17 cellular contexts compared by ENCODE assay signal in the genomic region with DNA sequence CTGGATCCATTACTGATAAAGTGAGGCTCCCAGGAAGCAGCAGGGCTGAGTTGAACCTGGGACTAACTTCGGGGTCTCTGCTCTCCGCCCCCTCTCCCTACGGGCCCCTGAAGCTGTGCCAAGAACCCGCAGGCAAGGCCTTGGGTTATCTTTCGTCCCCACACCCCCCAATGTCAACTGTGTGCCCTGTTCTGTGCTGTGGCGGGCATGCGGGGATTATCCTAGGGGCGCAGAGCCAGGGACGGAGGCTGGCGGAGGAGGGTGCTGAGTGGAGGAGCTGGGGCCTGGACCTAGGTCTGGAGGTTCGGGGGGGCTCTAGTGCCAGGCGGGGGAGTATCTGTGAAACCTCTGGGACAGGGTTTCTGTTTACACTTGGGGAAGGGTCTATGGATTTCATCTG. TPM values are rescaled to one million over a fixed set of nuclear protein-coding genes. Genes with fewer than 3 reads are reported as not detected.
A peak's percentile ranks its signal among the peaks of the same experiment; 100 is the strongest.
DNase-seq lines count a peak whose midpoint lies in the region; ATAC-seq lines count a peak whose summit lies in the region.
"Had no signal": no experiment of that assay in that cellular context is flagged by ENCODE, and none has a peak within 500 bp of the region (broad histone marks: within the 10 kb centered on the region; RNA-seq: fewer than 3 reads in every experiment).

No MANE protein-coding gene starts in this region.

- H3K18ac ChIP-seq in neuronal stem cell (ENCODE audit: low read length) = no peak overlapping the region

- no peak for DNase-seq in neuronal stem cell (ENCODE audit: low spot score)
- no peak for DNase-seq in cerebellar cortex (ENCODE audit: low spot score)
- no peak for DNase-seq in caudate nucleus (lab: John Stamatoyannopoulos, UW)
- DNase-seq: activated CD4-positive, alpha-beta memory T cell treated with anti-CD3 and anti-CD28 coated beads for 36 hours; gastrocnemius medialis; midbrain; NCI-H1436 treated with DMSO at 0.1 percent for 48 hours; NCI-H524; PC-3; small intestine; stimulated activated naive B cell treated with anti-CD40 and anti-IgM and Interleukin-4, amounts not matched to agents 10 μg/mL and 1 μg/mL and 100 μg/mL, for 72 hours had no signal

- no peak overlapping the region for H2BK5ac ChIP-seq in neuronal stem cell (ENCODE audit: low read length)

- H3K14ac ChIP-seq in neuronal stem cell (ENCODE audit: low read length) = no peak overlapping the region

- WGBS in neuronal stem cell (ENCODE audit: extremely low coverage in 2 of 2, insufficient read length in 2 of 2, insufficient replicate concordance in 1 of 2), 2 donors = no CpG with 5 or more reads among the region's 12 CpGs

- H3K79me1 ChIP-seq in neuronal stem cell (ENCODE audit: low read depth, low read length) = peaks cover 10% of the 10 kb centered on the region

- H3K27me3 ChIP-seq in BLaER1 treated with 17β-estradiol and CSF1 and Interleukin-3, amounts not matched to agents 10 nM and 100 nM = peaks cover 12 to 28% (median 21%) of the 10 kb centered on the region in 11 experiments; a peak in 21 of 22 replicates
- H3K27me3 ChIP-seq in HUES48 (ENCODE audit: control insufficient read depth, insufficient read depth, low read length) = no peaks in the 10 kb centered on the region
- H3K27me3 ChIP-seq in neuronal stem cell (ENCODE audit: control insufficient read depth in 3 of 3, insufficient read depth in 3 of 3, low read depth in 1 of 3, low read length in 3 of 3) = no peaks in the 10 kb centered on the region
- H3K27me3 ChIP-seq: gastrocnemius medialis had no signal

- H4K8ac ChIP-seq in neuronal stem cell (ENCODE audit: low read depth, low read length) = no peak overlapping the region

- H2BK15ac ChIP-seq in neuronal stem cell (ENCODE audit: low read length) = no peak overlapping the region

- H2AFZ ChIP-seq in neuronal stem cell (ENCODE audit: low read length) = no peak overlapping the region

- intact Hi-C loops in dendritic cell treated with granulocyte-macrophage colony-stimulating factor and Interleukin-4, amounts not matched to agents 40 ng/mL and 50 ng/mL, for 4 days (cut with micrococcal nuclease) = loop anchor here (2.0 kb wide), 1 partner anchor 25 kb away; no protein-coding TSS in a partner anchor

- H3K4me1 Mint-ChIP-seq in dendritic cell treated with granulocyte-macrophage colony-stimulating factor and Interleukin-4, amounts not matched to agents 40 ng/mL and 50 ng/mL, for 4 days (ENCODE audit: low read depth) = peaks cover 51% of the 10 kb centered on the region
- H3K4me1 Mint-ChIP-seq: activated T-helper 17 cell treated with anti-CD3 and anti-CD28 coated beads, Interleukin-2, amount 50 U/mL, for 72 hours had no signal

- H2BK12ac ChIP-seq in neuronal stem cell (ENCODE audit: low read length) = no peak overlapping the region

- peak overlapping the region; percentile 78 to 99 (median 92) for H3K4me2 ChIP-seq in BLaER1 treated with 17β-estradiol and CSF1 and Interleukin-3, amounts not matched to agents 10 nM and 100 nM
- no peak overlapping the region for H3K4me2 ChIP-seq in neuronal stem cell (ENCODE audit: insufficient read depth, low read length, poor library complexity, severe bottlenecking)

- H3K9me3 Mint-ChIP-seq in dendritic cell treated with granulocyte-macrophage colony-stimulating factor and Interleukin-4, amounts not matched to agents 40 ng/mL and 50 ng/mL, for 4 days = no peaks in the 10 kb centered on the region
- H3K9me3 Mint-ChIP-seq: activated CD4-positive, alpha-beta memory T cell treated with anti-CD3 and anti-CD28 coated beads for 36 hours; activated T-helper 17 cell treated with anti-CD3 and anti-CD28 coated beads, Interleukin-2, amount 50 U/mL, for 72 hours; stimulated activated naive B cell treated with anti-CD40 and anti-IgM and Interleukin-4, amounts not matched to agents 10 μg/mL and 1 μg/mL and 100 μg/mL, for 72 hours had no signal

- peak overlapping the region; percentile 86 for H3K27ac Mint-ChIP-seq in dendritic cell treated with granulocyte-macrophage colony-stimulating factor and Interleukin-4, amounts not matched to agents 40 ng/mL and 50 ng/mL, for 4 days
- H3K27ac Mint-ChIP-seq: activated CD4-positive, alpha-beta memory T cell treated with anti-CD3 and anti-CD28 coated beads for 36 hours; activated T-helper 17 cell treated with anti-CD3 and anti-CD28 coated beads, Interleukin-2, amount 50 U/mL, for 72 hours; stimulated activated naive B cell treated with anti-CD40 and anti-IgM and Interleukin-4, amounts not matched to agents 10 μg/mL and 1 μg/mL and 100 μg/mL, for 72 hours had no signal

- H3K9ac ChIP-seq in BLaER1 treated with 17β-estradiol and CSF1 and Interleukin-3, amounts not matched to agents 10 nM and 100 nM = peak overlapping the region; percentile 40 to 72 (median 68); a peak in 16 of 22 replicates
- H3K9ac ChIP-seq in HUES48 (ENCODE audit: low read depth, low read length) (no peak overlapping the region), neuronal stem cell (ENCODE audit: low read depth, low read length, poor library complexity) (no peak overlapping the region)

- H3K36me3 ChIP-seq in BLaER1 treated with 17β-estradiol and CSF1 and Interleukin-3, amounts not matched to agents 10 nM and 100 nM = peaks cover 0 to 46% (median 22%) of the 10 kb centered on the region in 11 experiments; a peak in 17 of 22 replicates
- H3K36me3 ChIP-seq in HUES48 (ENCODE audit: control insufficient read depth, insufficient read depth, low read length) (0 out of 2 replicates have a peak, but pooled peaks cover 5% of the 10 kb centered on the region), neuronal stem cell (replicated peaks in 1 of 2; ENCODE audit: control insufficient read depth in 2 of 2, insufficient read depth in 2 of 2, low read length in 2 of 2) (peaks cover 20 to 23% of the 10 kb centered on the region in 2 donors)
- H3K36me3 ChIP-seq: gastrocnemius medialis had no signal

- H2AK5ac ChIP-seq in neuronal stem cell (ENCODE audit: low read depth, low read length) = peak overlapping the region; percentile 8

- H3K4ac ChIP-seq in neuronal stem cell (ENCODE audit: low read length) = no peak overlapping the region

- no peak overlapping the region for H2BK120ac ChIP-seq in neuronal stem cell (ENCODE audit: low read depth, low read length)

- peak overlapping the region in 1 of 11 experiments; percentile 57; a peak in 1 of 22 replicates for H3K27ac ChIP-seq in BLaER1 treated with 17β-estradiol and CSF1 and Interleukin-3, amounts not matched to agents 10 nM and 100 nM
- no peak overlapping the region for H3K27ac ChIP-seq in HUES48 (ENCODE audit: low read depth, low read length)
- no peak overlapping the region for H3K27ac ChIP-seq in neuronal stem cell (replicated peaks; ENCODE audit: low read length)
- no peak overlapping the region for H3K27ac ChIP-seq in caudate nucleus (ENCODE audit: low read depth, low read length)

- peaks cover 0 to 8% (median 0%) of the 10 kb centered on the region in 11 experiments; a peak in 1 of 22 replicates for H4K20me1 ChIP-seq in BLaER1 treated with 17β-estradiol and CSF1 and Interleukin-3, amounts not matched to agents 10 nM and 100 nM

- H3K27me3 Mint-ChIP-seq in dendritic cell treated with granulocyte-macrophage colony-stimulating factor and Interleukin-4, amounts not matched to agents 40 ng/mL and 50 ng/mL, for 4 days = no peaks in the 10 kb centered on the region
- H3K27me3 Mint-ChIP-seq: activated CD4-positive, alpha-beta memory T cell treated with anti-CD3 and anti-CD28 coated beads for 36 hours; activated T-helper 17 cell treated with anti-CD3 and anti-CD28 coated beads, Interleukin-2, amount 50 U/mL, for 72 hours; stimulated activated naive B cell treated with anti-CD40 and anti-IgM and Interleukin-4, amounts not matched to agents 10 μg/mL and 1 μg/mL and 100 μg/mL, for 72 hours had no signal

- no peak overlapping the region for H3K23ac ChIP-seq in neuronal stem cell (ENCODE audit: low read depth, low read length, poor library complexity)

- no peak for ATAC-seq in HG03159 (IDR thresholded peaks at IDR 0.05; ENCODE audit: unreplicated experiment)
- no peak for ATAC-seq in GM21360 (IDR thresholded peaks at IDR 0.05; ENCODE audit: unreplicated experiment)
- ATAC-seq: activated T-helper 17 cell treated with anti-CD3 and anti-CD28 coated beads, Interleukin-2, amount 50 U/mL, for 72 hours; gastrocnemius medialis; PC-3 had no signal

- H3K9me3 ChIP-seq in BLaER1 treated with 17β-estradiol and CSF1 and Interleukin-3, amounts not matched to agents 10 nM and 100 nM (replicated peaks in 1 of 11) = no peaks in the 10 kb centered on the region
- no peaks in the 10 kb centered on the region for H3K9me3 ChIP-seq in HUES48 (ENCODE audit: control insufficient read depth, insufficient read depth, low read length)
- H3K9me3 ChIP-seq in neuronal stem cell (replicated peaks in 1 of 2; ENCODE audit: control insufficient read depth in 2 of 2, insufficient read depth in 1 of 2, low read depth in 1 of 2, low read length in 2 of 2) = no peaks in the 10 kb centered on the region
- H3K9me3 ChIP-seq: gastrocnemius medialis had no signal

- H3K4me3 Mint-ChIP-seq in dendritic cell treated with granulocyte-macrophage colony-stimulating factor and Interleukin-4, amounts not matched to agents 40 ng/mL and 50 ng/mL, for 4 days = peak overlapping the region; percentile 70
- H3K4me3 Mint-ChIP-seq: activated CD4-positive, alpha-beta memory T cell treated with anti-CD3 and anti-CD28 coated beads for 36 hours; activated T-helper 17 cell treated with anti-CD3 and anti-CD28 coated beads, Interleukin-2, amount 50 U/mL, for 72 hours had no signal

- peaks cover 60 to 69% (median 67%) of the 10 kb centered on the region in 10 experiments for H3K4me1 ChIP-seq in BLaER1 treated with 17β-estradiol and CSF1 and Interleukin-3, amounts not matched to agents 10 nM and 100 nM
- H3K4me1 ChIP-seq in HUES48 (ENCODE audit: control insufficient read depth, insufficient read depth, low read length) (peaks cover 20% of the 10 kb centered on the region), neuronal stem cell (ENCODE audit: control insufficient read depth in 2 of 2, insufficient read depth in 1 of 2, low read depth in 1 of 2, low read length in 2 of 2) (peaks cover 5 to 13% of the 10 kb centered on the region in 2 donors)

- no peak overlapping the region for H4K91ac ChIP-seq in neuronal stem cell (ENCODE audit: low read depth, low read length, poor library complexity)

- peaks cover 75% of the 10 kb centered on the region for H3K36me3 Mint-ChIP-seq in dendritic cell treated with granulocyte-macrophage colony-stimulating factor and Interleukin-4, amounts not matched to agents 40 ng/mL and 50 ng/mL, for 4 days (ENCODE audit: low read depth)

- peak overlapping the region in 5 of 10 experiments; percentile 45 to 61 (median 50); a peak in 7 of 20 replicates for H3K4me3 ChIP-seq in BLaER1 treated with 17β-estradiol and CSF1 and Interleukin-3, amounts not matched to agents 10 nM and 100 nM
- peak overlapping the region; percentile 63; the same call in 1 of the 2 replicates for H3K4me3 ChIP-seq in HUES48 (ENCODE audit: low read depth, low read length)
- no peak overlapping the region for H3K4me3 ChIP-seq in neuronal stem cell (ENCODE audit: low read length in 2 of 2)

RNA-seq across cellular contexts. Expression of gene RFX1, which starts 26.4 kb away (rescaled TPM):
- polyA plus RNA-seq in neuronal stem cell (2013, experiment 1 of 2) = 7.3 TPM
- 7.5 TPM for polyA plus RNA-seq in neuronal stem cell (2013, experiment 2 of 2)

RNA-seq across cellular contexts. Expression of gene DCAF15, which starts 27.4 kb away (rescaled TPM):
- polyA plus RNA-seq in neuronal stem cell (2013, experiment 1 of 2) = 44.9 TPM
- polyA plus RNA-seq in neuronal stem cell (2013, experiment 2 of 2) = 44.2 TPM

RNA-seq across cellular contexts. Expression of gene PODNL1, which starts 41.5 kb away (rescaled TPM):
- polyA plus RNA-seq in neuronal stem cell (2013, experiment 1 of 2) = 2.8 TPM
- polyA plus RNA-seq in neuronal stem cell (2013, experiment 2 of 2) = 2.8 TPM

RNA-seq across cellular contexts. Expression of gene RLN3, which starts 48.3 kb away (rescaled TPM):
- polyA plus RNA-seq in neuronal stem cell (2013, experiment 1 of 2) = not detected
- polyA plus RNA-seq in neuronal stem cell (2013, experiment 2 of 2) = not detected
- polyA plus RNA-seq: small intestine had no signal

RNA-seq across cellular contexts. Expression of gene IL27RA, which starts 51.9 kb away (rescaled TPM):
- polyA plus RNA-seq in neuronal stem cell (2013, experiment 1 of 2) = 4.8 TPM
- 4.3 TPM for polyA plus RNA-seq in neuronal stem cell (2013, experiment 2 of 2)

Comparison
In these comparisons a context has a peak if more than half of its experiments do, and no peak if none do; other contexts are left out.
1. H3K9ac ChIP-seq: peak in BLaER1 treated with 17β-estradiol and CSF1 and Interleukin-3, amounts not matched to agents 10 nM and 100 nM (11 of 11); none in HUES48 (single experiment) and neuronal stem cell (single experiment).